Comparison of ENCODE assay signal across 10 cellular contexts in the genomic region with DNA sequence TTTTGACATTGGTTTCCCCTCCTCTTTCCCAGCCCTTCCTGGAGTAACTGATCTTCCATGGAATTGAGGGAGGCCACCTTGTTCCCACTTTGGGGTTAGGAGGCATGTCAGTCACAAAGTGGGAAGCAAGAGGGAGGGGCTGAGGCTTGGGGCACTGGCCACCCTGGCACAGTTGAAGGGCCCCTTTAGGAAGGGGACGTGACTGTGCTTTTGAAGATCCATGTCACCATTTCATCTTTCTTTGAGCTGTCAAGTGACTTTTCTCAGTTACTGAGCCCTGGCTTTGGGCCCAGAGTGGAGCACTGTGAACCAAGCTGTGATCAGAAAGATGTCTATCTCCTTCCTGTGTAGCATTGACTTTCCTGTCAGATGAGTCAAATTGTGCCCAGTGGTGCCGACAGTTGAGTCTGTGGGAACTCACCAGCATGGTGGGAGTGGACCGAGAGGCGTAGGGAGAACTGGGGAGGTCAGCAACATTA. TPM values are rescaled to one million over a fixed set of nuclear protein-coding genes. Genes with fewer than 3 reads are reported as not detected.
DNase-seq lines count a peak whose midpoint lies in the region; ATAC-seq and TF ChIP-seq lines count a peak whose summit lies in the region.
"Had no signal": no experiment of that assay in that cellular context is flagged by ENCODE, and none has a peak within 500 bp of the region (broad histone marks: within the 10 kb centered on the region; RNA-seq: fewer than 3 reads in every experiment).

No MANE protein-coding gene starts in this region.

- intact Hi-C loops in heart left ventricle (cut with DNase I), result loop anchor here in 1 of 10 donors (10.0 kb wide), 1 partner anchor 59 kb away; the partner anchor contains the start of gene IL6R

- no peak for TF ChIP-seq EP300 in Ishikawa (IDR thresholded peaks at IDR 0.05; ENCODE audit: borderline replicate concordance)

- peak; percentile 48 for DNase-seq in activated T-cell treated with anti-CD3 and anti-CD28 coated beads for 1 hour (ENCODE audit: low read depth)
- peak in 2 of 5 donors; percentile 33 to 39 for DNase-seq in heart left ventricle
- peak; percentile 42 to 59 for DNase-seq in stimulated activated CD8-positive, alpha-beta memory T cell treated with anti-CD3 and anti-CD28 coated beads, Interleukin-15, amount 100 ng/mL, for 48 hours (ENCODE audit: low read depth in 2 of 2)
- no peak for DNase-seq in cerebellum (ENCODE audit: low spot score)
- DNase-seq in HPDE6-E6E7 (ENCODE audit: extremely low spot score), result no peak

- peaks cover 0 to 60% (median 7%) of the 10 kb centered on the region in 12 donors for H3K4me1 ChIP-seq in heart left ventricle

- no peak for TF ChIP-seq POLR2A in heart left ventricle (IDR thresholded peaks at IDR 0.05)

- peak in 3 of 4 donors; percentile 36 to 55 (median 38) for ATAC-seq in heart left ventricle
- ATAC-seq in HG02571 (IDR thresholded peaks at IDR 0.05; ENCODE audit: unreplicated experiment), result no peak
- ATAC-seq in GM21619 (IDR thresholded peaks at IDR 0.05; ENCODE audit: unreplicated experiment), result no peak

- H3K9me3 ChIP-seq in heart left ventricle, result no peaks in the 10 kb centered on the region

- H3K36me3 ChIP-seq in heart left ventricle, result peaks cover 0 to 42% (median 16%) of the 10 kb centered on the region in 9 donors

- H3K4me3 ChIP-seq in heart left ventricle, result no peak overlapping the region

- H3K27me3 ChIP-seq in heart left ventricle, result no peaks in the 10 kb centered on the region

- 45 to 69% (median 61%) methylated on average over 4 of the region's 4 CpGs for WGBS in heart left ventricle, 4 donors

- TF ChIP-seq RAD21 in Ishikawa (IDR thresholded peaks at IDR 0.05; ENCODE audit: low read depth), result no peak

- H3K27ac ChIP-seq in heart left ventricle, result peak overlapping the region in 3 of 12 donors; percentile 43 to 91 (median 64)

- TF ChIP-seq CTCF in heart left ventricle (IDR thresholded peaks at IDR 0.05), result no peak

TF ChIP-seq in Ishikawa, 13 proteins besides CTCF, POLR2A, EP300 and RAD21:
- no peak for TF ChIP-seq USF1 (IDR thresholded peaks at IDR 0.05)
- TF ChIP-seq, protein P1, sequence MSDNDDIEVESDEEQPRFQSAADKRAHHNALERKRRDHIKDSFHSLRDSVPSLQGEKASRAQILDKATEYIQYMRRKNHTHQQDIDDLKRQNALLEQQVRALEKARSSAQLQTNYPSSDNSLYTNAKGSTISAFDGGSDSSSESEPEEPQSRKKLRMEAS (IDR thresholded peaks at IDR 0.05), result 0 out of 2 replicates have a peak, but pooled peaks have one; percentile 19
- TF ChIP-seq EGR1 (IDR thresholded peaks at IDR 0.05), result no peak
- TF ChIP-seq ZBTB7A (IDR thresholded peaks at IDR 0.05; ENCODE audit: low read depth), result no peak

RNA-seq across cellular contexts. Expression of gene TDRD10, which starts 38.5 kb away (rescaled TPM):
- total RNA-seq in heart left ventricle (1 to 10 TPM in 8 of 9 donors, under 1 TPM in 1; 0.71 to 3.4 (median 1.8) TPM), cerebellum (0.82 TPM)
- 1 to 10 TPM; 2.9 to 3.0 TPM for polyA plus RNA-seq in heart left ventricle
- total RNA-seq: NCI-H460, neural crest cell had no signal

RNA-seq across cellular contexts. Expression of gene SHE, which starts 38.7 kb away (rescaled TPM):
- total RNA-seq in heart left ventricle (10 to 100 TPM; 11.1 to 19.4 (median 11.9) TPM), cerebellum (2.8 TPM)
- polyA plus RNA-seq in heart left ventricle, result 10 to 100 TPM; 10.1 to 17.7 TPM

RNA-seq across cellular contexts. Expression of gene IL6R, which starts 58.4 kb away (rescaled TPM):
- total RNA-seq in heart left ventricle (10 to 100 TPM in 6 of 9 donors, 1 to 10 TPM in 3; 5.7 to 26.6 (median 13.1) TPM), cerebellum (4.7 TPM)
- 1 to 10 TPM; 3.4 to 8.6 TPM for polyA plus RNA-seq in heart left ventricle

Comparison
In these comparisons a context has a peak if more than half of its experiments do, and no peak if none do; other contexts are left out.
1. DNase-seq: peak in activated T-cell treated with anti-CD3 and anti-CD28 coated beads for 1 hour (single experiment) and stimulated activated CD8-positive, alpha-beta memory T cell treated with anti-CD3 and anti-CD28 coated beads, Interleukin-15, amount 100 ng/mL, for 48 hours (2 of 2); none in cerebellum (single experiment) and HPDE6-E6E7 (single experiment).
2. ATAC-seq: peak in heart left ventricle (3 of 4); none in HG02571 (single experiment) and GM21619 (single experiment).